In genomic region chr14:81400202-81400678, GRCh38 we compare ENCODE assay signal across 8 cellular contexts. TPM values are rescaled to one million over a fixed set of nuclear protein-coding genes. Genes with fewer than 3 reads are reported as not detected.
DNase-seq lines count a peak whose midpoint lies in the region; ATAC-seq lines count a peak whose summit lies in the region.

TSS of gene STON2 (minus strand) at chr14:81400324. CDS start at chr14:81398382, 1,942 bp downstream.

- no peaks in the 10 kb centered on the region for H3K27me3 ChIP-seq in right cardiac atrium (ENCODE audit: control insufficient read depth, insufficient read depth)

- H3K4me3 ChIP-seq in right cardiac atrium (ENCODE audit: low read length): no peak within 1 kb of the TSS

- H3K4me1 Mint-ChIP-seq in activated CD4-positive, alpha-beta memory T cell treated with anti-CD3 and anti-CD28 coated beads, Interleukin-2, amount 10 ng/mL, durations not matched to agents 7 days and 5 days: peaks cover 36% of the 10 kb centered on the region
- H3K4me1 Mint-ChIP-seq in stimulated activated naive CD8-positive, alpha-beta T cell treated with anti-CD3 and anti-CD28 coated beads, Interleukin-15, amount 100 ng/mL, for 72 hours: peaks cover 10% of the 10 kb centered on the region

- no peak within 1 kb of the TSS for H3K27ac ChIP-seq in right cardiac atrium (ENCODE audit: low read length)

- H3K27ac Mint-ChIP-seq in activated CD4-positive, alpha-beta memory T cell treated with anti-CD3 and anti-CD28 coated beads, Interleukin-2, amount 10 ng/mL, durations not matched to agents 7 days and 5 days: peak within 1 kb of the TSS; percentile 75
- no peak within 1 kb of the TSS for H3K27ac Mint-ChIP-seq in stimulated activated naive CD8-positive, alpha-beta T cell treated with anti-CD3 and anti-CD28 coated beads, Interleukin-15, amount 100 ng/mL, for 72 hours

- no peaks in the 10 kb centered on the region for H3K36me3 Mint-ChIP-seq in activated CD4-positive, alpha-beta memory T cell treated with anti-CD3 and anti-CD28 coated beads, Interleukin-2, amount 10 ng/mL, durations not matched to agents 7 days and 5 days (ENCODE audit: low read depth)

- peak; percentile 22 to 34 for ATAC-seq in right cardiac atrium
- peak; percentile 49 for ATAC-seq in stimulated activated naive CD8-positive, alpha-beta T cell treated with anti-CD3 and anti-CD28 coated beads, Interleukin-15, amount 100 ng/mL, for 72 hours
- ATAC-seq in HG03442 (IDR thresholded peaks at IDR 0.05; ENCODE audit: unreplicated experiment): no peak
- no peak for ATAC-seq in HG03025 (IDR thresholded peaks at IDR 0.05; ENCODE audit: low FRiP score, unreplicated experiment)

- peaks cover 2% of the 10 kb centered on the region for H3K4me1 ChIP-seq in right cardiac atrium (ENCODE audit: control insufficient read depth, insufficient read depth, low read length)

- no peaks in the 10 kb centered on the region for H3K9me3 ChIP-seq in right cardiac atrium (ENCODE audit: control insufficient read depth, low read length)

- POLR2A ChIA-PET in activated CD4-positive, alpha-beta memory T cell treated with anti-CD3 and anti-CD28 coated beads, Interleukin-2, amount 10 ng/mL, durations not matched to agents 7 days and 5 days (lab: Charles Lee): interaction anchor here (1.0 to 1.1 kb wide), 2 partner anchors 9 to 65 kb away, joined by 3 to 5 read pairs; no protein-coding TSS in a partner anchor

- H3K27me3 Mint-ChIP-seq in activated CD4-positive, alpha-beta memory T cell treated with anti-CD3 and anti-CD28 coated beads, Interleukin-2, amount 10 ng/mL, durations not matched to agents 7 days and 5 days: peaks cover 18% of the 10 kb centered on the region
- H3K27me3 Mint-ChIP-seq in stimulated activated naive CD8-positive, alpha-beta T cell treated with anti-CD3 and anti-CD28 coated beads, Interleukin-15, amount 100 ng/mL, for 72 hours: peaks cover 25% of the 10 kb centered on the region

- CTCF ChIA-PET in activated CD4-positive, alpha-beta memory T cell treated with anti-CD3 and anti-CD28 coated beads, Interleukin-2, amount 10 ng/mL, durations not matched to agents 7 days and 5 days (lab: Charles Lee): no interaction called here

- H3K4me3 Mint-ChIP-seq in activated CD4-positive, alpha-beta memory T cell treated with anti-CD3 and anti-CD28 coated beads, Interleukin-2, amount 10 ng/mL, durations not matched to agents 7 days and 5 days: peak within 1 kb of the TSS; percentile 12
- no peak within 1 kb of the TSS for H3K4me3 Mint-ChIP-seq in stimulated activated naive CD8-positive, alpha-beta T cell treated with anti-CD3 and anti-CD28 coated beads, Interleukin-15, amount 100 ng/mL, for 72 hours

- no peaks in the 10 kb centered on the region for H3K9me3 Mint-ChIP-seq in activated CD4-positive, alpha-beta memory T cell treated with anti-CD3 and anti-CD28 coated beads, Interleukin-2, amount 10 ng/mL, durations not matched to agents 7 days and 5 days
- no peaks in the 10 kb centered on the region for H3K9me3 Mint-ChIP-seq in stimulated activated naive CD8-positive, alpha-beta T cell treated with anti-CD3 and anti-CD28 coated beads, Interleukin-15, amount 100 ng/mL, for 72 hours

- DNase-seq in EH (ENCODE audit: low read depth) (peak; percentile 63), MV-4-11 (lab: John Stamatoyannopoulos, UW) (peak; percentile 70), right cardiac atrium (peak in 2 of 3 donors; percentile 34 to 45), middle frontal gyrus (ENCODE audit: extremely low spot score, low spot score) (no peak)
- peak; percentile 55 for DNase-seq in activated CD4-positive, alpha-beta memory T cell treated with anti-CD3 and anti-CD28 coated beads, Interleukin-2, amount 10 ng/mL, durations not matched to agents 7 days and 5 days
- DNase-seq in stimulated activated naive CD8-positive, alpha-beta T cell treated with anti-CD3 and anti-CD28 coated beads, Interleukin-15, amount 100 ng/mL, for 72 hours: peak in 1 of 2 donors; percentile 18

- intact Hi-C loops in right cardiac atrium (cut with DNase I): loop anchor here in 1 of 4 donors (2.0 kb wide), 1 partner anchor 21 kb away; no protein-coding TSS in a partner anchor

- WGBS in right cardiac atrium: 29% methylated on average over 5 of the region's 5 CpGs

RNA-seq across cellular contexts. Expression of gene STON2, which starts in this region (rescaled TPM):
- total RNA-seq in activated CD4-positive, alpha-beta memory T cell treated with anti-CD3 and anti-CD28 coated beads, Interleukin-2, amount 10 ng/mL, durations not matched to agents 7 days and 5 days: 1 to 10 TPM; 3.0 to 4.3 TPM
- 10 to 100 TPM in 1 of 4 donors, 1 to 10 TPM in 3; 8.2 to 20.1 (median 9.4) TPM for total RNA-seq in right cardiac atrium
- 2.0 TPM for polyA plus RNA-seq in right cardiac atrium

Comparison
In these comparisons a context has a peak if more than half of its experiments do, and no peak if none do; other contexts are left out.
1. ATAC-seq: peak in right cardiac atrium (2 of 2) and stimulated activated naive CD8-positive, alpha-beta T cell treated with anti-CD3 and anti-CD28 coated beads, Interleukin-15, amount 100 ng/mL, for 72 hours (single experiment); none in HG03442 (single experiment) and HG03025 (single experiment).